Comparison of ENCODE assay signal across 8 cellular contexts in the genomic region with DNA sequence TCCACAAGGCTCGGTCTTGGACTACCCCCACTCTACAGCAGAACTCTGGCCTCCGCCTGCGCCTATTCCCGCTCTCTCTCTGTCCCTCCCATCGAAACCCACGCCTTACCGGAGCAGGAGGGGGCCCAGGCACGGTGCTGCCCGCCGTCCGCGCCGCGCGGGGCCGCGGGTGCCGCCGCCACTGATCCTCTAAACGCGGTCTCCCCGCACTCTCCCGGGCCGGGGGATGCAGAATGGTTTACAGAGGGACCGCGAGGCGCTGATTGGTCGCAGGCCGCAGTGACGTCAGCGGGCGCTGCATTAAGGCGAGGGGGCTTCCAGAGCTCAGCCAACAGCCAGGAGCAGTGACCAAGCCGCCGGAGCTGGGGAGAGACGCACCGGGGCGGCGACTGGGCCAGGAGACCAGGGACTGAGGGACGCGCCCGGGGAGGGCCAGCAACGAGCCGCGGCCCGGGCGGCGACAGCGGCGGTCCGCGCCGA. TPM values are rescaled to one million over a fixed set of nuclear protein-coding genes. Genes with fewer than 3 reads are reported as not detected.
DNase-seq lines count a peak whose midpoint lies in the region; ATAC-seq and TF ChIP-seq lines count a peak whose summit lies in the region.

No MANE protein-coding gene starts in this region.

- H3K4me3 ChIP-seq in duodenal mucosa (ENCODE audit: low read depth in 1 of 2, low read length in 2 of 2): peak overlapping the region in 1 of 2 donors; percentile 36
- peak overlapping the region; percentile 43 for H3K4me3 ChIP-seq in psoas muscle
- peak overlapping the region in 2 of 4 donors; percentile 19 to 48 for H3K4me3 ChIP-seq in gastrocnemius medialis

- DNase-seq in NCI-H526 (lab: John Stamatoyannopoulos, UW): peak; percentile 6 to 64
- DNase-seq in NCI-H526 treated with DMSO at 0.1 percent for 48 hours (lab: John Stamatoyannopoulos, UW): no peak
- DNase-seq in NCI-H1694 treated with DMSO at 0.1 percent for 48 hours (lab: John Stamatoyannopoulos, UW): peak; percentile 24
- peak in 1 of 2 donors; percentile 42 for DNase-seq in psoas muscle
- DNase-seq in head of caudate nucleus: no peak
- no peak for DNase-seq in gastrocnemius medialis
- no peak for DNase-seq in activated CD4-positive, alpha-beta T cell treated with anti-CD3 and anti-CD28 coated beads for 4 hours

- peaks cover 95 to 97% of the 10 kb centered on the region in 2 donors for H3K27me3 ChIP-seq in duodenal mucosa (ENCODE audit: control insufficient read depth in 1 of 2, insufficient read depth in 2 of 2, low read length in 2 of 2)
- peaks cover 0 to 99% (median 89%) of the 10 kb centered on the region in 3 donors for H3K27me3 ChIP-seq in psoas muscle (ENCODE audit: insufficient read depth in 3 of 3, low read length in 2 of 3)
- peaks cover 97 to 100% (median 99%) of the 10 kb centered on the region in 3 donors for H3K27me3 ChIP-seq in gastrocnemius medialis

- ATAC-seq in psoas muscle: no peak
- no peak for ATAC-seq in gastrocnemius medialis

- H3K9me3 ChIP-seq in duodenal mucosa (ENCODE audit: control insufficient read depth in 1 of 2, low read length in 2 of 2) (no peaks in the 10 kb centered on the region), psoas muscle (no peaks in the 10 kb centered on the region), gastrocnemius medialis (no peaks in the 10 kb centered on the region)

- TF ChIP-seq CTCF in psoas muscle (IDR thresholded peaks at IDR 0.05) (no peak), gastrocnemius medialis (IDR thresholded peaks at IDR 0.05 in 4 of 5, conservative IDR thresholded peaks at IDR 0.05 in 1 of 5) (no peak)

- whole genome bisulfite sequencing in psoas muscle, 3 donors: 1 to 3% (median 2%) methylated on average over 35 to 53 of the region's 53 CpGs

- H3K4me1 ChIP-seq in duodenal mucosa (ENCODE audit: control insufficient read depth in 1 of 2, insufficient read depth in 2 of 2, low read length in 2 of 2) (peaks cover 41 to 69% of the 10 kb centered on the region in 2 donors), psoas muscle (peaks cover 63% of the 10 kb centered on the region), gastrocnemius medialis (peaks cover 58 to 82% of the 10 kb centered on the region in 2 donors)

- no peak for TF ChIP-seq POLR2A in gastrocnemius medialis (IDR thresholded peaks at IDR 0.05)

- intact Hi-C loops in psoas muscle (cut with DNase I): no loop called here
- intact Hi-C loops in head of caudate nucleus (cut with DNase I): no loop called here
- intact Hi-C loops in gastrocnemius medialis (cut with DNase I; ENCODE audit: low total_unique reads): no loop called here

- in situ Hi-C loops in gastrocnemius medialis (cut with MboI; ENCODE audit: low sequenced_read_pairs in 4 of 4): loop anchor here in 1 of 4 donors (25.0 kb wide), 1 partner anchor 299 kb away; no protein-coding TSS in a partner anchor

- no peak overlapping the region for H3K9ac ChIP-seq in duodenal mucosa (ENCODE audit: low read depth in 1 of 2, low read length in 2 of 2)

- H3K36me3 ChIP-seq in duodenal mucosa (ENCODE audit: control insufficient read depth in 1 of 2, insufficient read depth in 2 of 2, low read length in 2 of 2) (no peaks in the 10 kb centered on the region), psoas muscle (ENCODE audit: insufficient read depth in 1 of 2, low read depth in 1 of 2) (no peaks in the 10 kb centered on the region), gastrocnemius medialis (no peaks in the 10 kb centered on the region)

- H3K27ac ChIP-seq in duodenal mucosa (ENCODE audit: low read depth, low read length) (peak overlapping the region; percentile 3), psoas muscle (no peak overlapping the region), gastrocnemius medialis (no peak overlapping the region)

RNA-seq across cellular contexts. Expression of gene LHX1, which starts 0.8 kb away (rescaled TPM):
- total RNA-seq in psoas muscle (not detected), gastrocnemius medialis (not detected)
- polyA plus RNA-seq in psoas muscle: not detected

RNA-seq across cellular contexts. Expression of gene AATF, which starts 12.3 kb away (rescaled TPM):
- total RNA-seq in psoas muscle (10 to 100 TPM; 23.5 to 40.6 (median 36.6) TPM), gastrocnemius medialis (10 to 100 TPM; 30.3 to 50.5 (median 40.9) TPM)
- 10 to 100 TPM; 41.4 to 54.8 (median 52.8) TPM for polyA plus RNA-seq in psoas muscle

Comparison
In these comparisons a context has a peak if more than half of its experiments do, and no peak if none do; other contexts are left out.
1. DNase-seq: peak in NCI-H526 (2 of 2) and NCI-H1694 treated with DMSO at 0.1 percent for 48 hours (single experiment); none in NCI-H526 treated with DMSO at 0.1 percent for 48 hours (single experiment), head of caudate nucleus (0 of 42), gastrocnemius medialis (0 of 2) and activated CD4-positive, alpha-beta T cell treated with anti-CD3 and anti-CD28 coated beads for 4 hours (0 of 2).